Comparison of ENCODE assay signal across 8 cellular contexts in the genomic region with DNA sequence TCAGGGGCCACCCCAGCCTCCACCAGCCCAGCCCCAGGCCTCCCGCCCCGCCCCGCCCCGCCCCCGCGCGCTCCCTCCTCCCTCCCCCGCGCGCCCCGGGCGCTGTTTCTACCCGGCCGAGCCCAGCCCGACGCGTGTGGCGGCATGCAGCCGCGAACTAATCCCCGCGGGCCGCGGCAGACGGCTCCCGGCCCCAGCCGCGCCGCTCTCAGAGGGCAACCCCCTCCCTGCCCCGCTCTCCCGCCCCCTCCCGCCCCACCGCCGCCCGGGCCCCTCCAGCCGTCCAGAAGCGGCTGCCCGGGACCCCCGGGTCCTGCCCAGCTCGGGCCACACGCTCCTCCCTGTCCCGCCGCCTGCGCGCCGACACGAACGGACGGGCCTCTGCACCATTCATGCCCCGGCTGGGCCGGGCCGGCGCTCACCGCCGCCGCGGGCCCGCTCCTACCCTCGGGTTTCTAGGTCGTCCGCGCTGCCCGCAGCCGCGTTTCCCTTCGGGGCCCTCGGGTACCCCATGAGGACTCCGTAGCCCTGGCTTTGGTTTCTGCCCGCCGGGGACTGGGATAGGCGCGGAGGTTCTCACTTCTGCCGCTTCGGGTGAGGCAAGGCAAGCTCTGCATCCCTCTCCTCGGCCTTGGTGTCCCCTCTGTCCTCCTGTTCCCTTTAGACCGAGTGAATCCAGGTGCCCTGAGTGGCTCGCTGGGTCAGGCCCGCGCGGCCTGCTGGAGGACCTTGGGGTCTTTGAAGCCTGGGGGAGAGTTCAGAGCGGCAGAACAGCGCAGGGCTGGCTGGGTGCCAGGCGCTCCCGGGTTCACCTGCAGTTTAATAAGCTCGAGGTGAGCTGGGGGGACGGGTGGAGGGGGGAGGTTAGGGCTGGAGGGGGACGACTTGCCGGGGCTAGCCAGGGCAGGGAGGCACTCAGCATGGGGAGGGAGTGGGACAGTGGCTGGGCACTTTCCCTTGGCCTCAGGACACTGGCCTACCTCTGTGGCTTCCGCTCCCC. TPM values are rescaled to one million over a fixed set of nuclear protein-coding genes. Genes with fewer than 3 reads are reported as not detected.
A peak's percentile ranks its signal among the peaks of the same experiment; 100 is the strongest.
DNase-seq lines count a peak whose midpoint lies in the region; ATAC-seq and TF ChIP-seq lines count a peak whose summit lies in the region.

No MANE protein-coding gene starts in this region.

- peak; percentile 30 for TF ChIP-seq POLR2A in GM18526 (IDR thresholded peaks at IDR 0.05; ENCODE audit: extremely low read depth, insufficient read length)

- peak overlapping the region; percentile 29 for H3K4me2 ChIP-seq in skeletal muscle satellite cell (ENCODE audit: low read length)

- no peak overlapping the region for H3K9ac ChIP-seq in skeletal muscle satellite cell (ENCODE audit: low read depth, low read length)

- H3K9me3 ChIP-seq in RWPE2 (ENCODE audit: severe bottlenecking) (no peaks in the 10 kb centered on the region), cardiac muscle cell (ENCODE audit: low read depth) (no peaks in the 10 kb centered on the region), skeletal muscle satellite cell (replicated peaks; ENCODE audit: low read length) (no peaks in the 10 kb centered on the region)

- peak; percentile 54 for ATAC-seq in RWPE2 (ENCODE audit: low read depth)
- no peak for ATAC-seq in HG02610 (IDR thresholded peaks at IDR 0.05; ENCODE audit: unreplicated experiment)

- TF ChIP-seq CTCF in RWPE2 (IDR thresholded peaks at IDR 0.05; ENCODE audit: poor library complexity, severe bottlenecking) = no peak
- no peak for TF ChIP-seq CTCF in cardiac muscle cell (IDR thresholded peaks at IDR 0.05; ENCODE audit: low read depth, low read length)

- no peaks in the 10 kb centered on the region for H3K36me3 ChIP-seq in RWPE2 (ENCODE audit: low read depth)
- no peaks in the 10 kb centered on the region for H3K36me3 ChIP-seq in cardiac muscle cell
- no peaks in the 10 kb centered on the region for H3K36me3 ChIP-seq in skeletal muscle satellite cell (ENCODE audit: insufficient read depth, low read length)

- H3K4me1 ChIP-seq in RWPE2 (ENCODE audit: insufficient read depth, poor library complexity, severe bottlenecking) = peaks cover 9% of the 10 kb centered on the region
- peaks cover 4% of the 10 kb centered on the region for H3K4me1 ChIP-seq in cardiac muscle cell (ENCODE audit: low read depth)
- peaks cover 5% of the 10 kb centered on the region for H3K4me1 ChIP-seq in skeletal muscle satellite cell (ENCODE audit: control insufficient read depth, insufficient read depth, low read length)

- peak overlapping the region; percentile 48 for H3K27ac ChIP-seq in RWPE2 (ENCODE audit: poor library complexity, severe bottlenecking)
- H3K27ac ChIP-seq in cardiac muscle cell = no peak overlapping the region

- DNase-seq in RWPE2 (ENCODE audit: low spot score) = no peak
- DNase-seq in cardiac muscle cell (ENCODE audit: low read depth in 1 of 2, low spot score in 1 of 2) = peak in 1 of 2 donors; percentile 42
- DNase-seq in NCI-H2107 treated with DMSO at 0.1 percent for 48 hours (lab: John Stamatoyannopoulos, UW; ENCODE audit: unreplicated experiment) = no peak
- no peak for DNase-seq in anterior cingulate cortex (lab: John Stamatoyannopoulos, UW)
- no peak for DNase-seq in NOMO-1 treated with DMSO at 0.1 percent for 48 hours (lab: John Stamatoyannopoulos, UW; ENCODE audit: unreplicated experiment)

- H3K27me3 ChIP-seq in RWPE2 (ENCODE audit: insufficient read depth, poor library complexity, severe bottlenecking) (no peaks in the 10 kb centered on the region), cardiac muscle cell (peaks cover 100% of the 10 kb centered on the region), skeletal muscle satellite cell (ENCODE audit: control insufficient read depth, insufficient read depth, low read length) (peaks cover 80% of the 10 kb centered on the region)

- H3K4me3 ChIP-seq in RWPE2 (ENCODE audit: severe bottlenecking) = peak overlapping the region; percentile 20
- peak overlapping the region; percentile 26 for H3K4me3 ChIP-seq in cardiac muscle cell
- no peak overlapping the region for H3K4me3 ChIP-seq in skeletal muscle satellite cell (ENCODE audit: low read length)

RNA-seq across cellular contexts. Expression of a gene that starts 3.1 kb away (rescaled TPM):
- total RNA-seq in cardiac muscle cell = not detected in 2 replicates
- not detected in 2 replicates for polyA plus RNA-seq in cardiac muscle cell
- not detected in 2 replicates for total RNA-seq in skeletal muscle satellite cell (2012; rRNA removed)

RNA-seq across cellular contexts. Expression of a gene that starts 24.2 kb away (rescaled TPM):
- not detected in 2 replicates for total RNA-seq in cardiac muscle cell
- 0.49 TPM in 1 of 2 replicates, not detected in the other for polyA plus RNA-seq in cardiac muscle cell
- total RNA-seq in skeletal muscle satellite cell (2012; rRNA removed) = not detected in 2 replicates

RNA-seq across cellular contexts. Expression of a gene that starts 52.2 kb away (rescaled TPM):
- not detected in 2 replicates for total RNA-seq in cardiac muscle cell
- polyA plus RNA-seq in cardiac muscle cell = 0.12 and 0.17 TPM in 2 replicates
- 0.25 and 1.3 TPM in 2 replicates for total RNA-seq in skeletal muscle satellite cell (2012; rRNA removed)
